Comparison of ENCODE assay signal across 9 cellular contexts in the genomic region with DNA sequence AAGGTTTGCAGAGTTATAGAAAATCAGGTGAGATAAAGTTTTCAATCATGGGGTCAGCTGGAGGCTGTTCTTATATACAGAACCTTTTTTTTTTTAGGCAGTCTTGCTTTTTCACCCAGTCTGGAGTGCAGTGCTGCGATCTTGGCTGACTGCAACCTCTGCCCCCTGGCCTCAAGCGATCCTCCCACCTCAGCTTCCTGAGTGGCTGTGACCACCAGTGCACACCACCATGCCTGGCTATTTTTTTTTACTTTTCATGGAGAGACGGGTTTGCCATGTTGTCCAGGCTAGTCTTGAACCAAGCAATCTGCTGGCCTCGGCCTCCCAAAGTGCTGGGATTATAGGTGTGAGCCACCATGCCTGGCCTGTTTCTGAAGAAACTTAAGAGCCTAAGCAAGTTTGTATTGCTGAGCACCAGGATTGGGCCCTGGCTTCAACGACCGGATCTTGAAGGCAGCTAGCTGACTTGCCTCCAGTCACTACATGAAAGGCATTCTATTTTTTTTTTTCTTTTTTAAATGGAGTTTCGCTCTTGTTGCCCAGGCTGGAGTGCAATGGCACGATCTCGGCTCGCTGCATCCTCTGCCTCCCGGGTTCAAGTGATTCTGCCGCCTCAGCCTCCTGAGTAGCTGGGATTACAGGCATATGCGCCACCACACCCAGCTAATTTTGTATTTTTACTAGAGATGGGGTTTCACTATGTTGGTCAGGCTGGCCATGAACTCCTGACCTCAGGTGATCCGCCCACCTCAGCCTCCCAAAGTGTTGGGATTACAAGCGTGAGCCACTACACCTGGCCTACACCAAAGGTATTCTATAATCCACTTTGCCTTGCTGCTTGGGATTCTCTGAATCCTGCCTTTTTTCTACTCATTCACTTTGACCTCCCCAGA. TPM values are rescaled to one million over a fixed set of nuclear protein-coding genes. Genes with fewer than 3 reads are reported as not detected.
DNase-seq lines count a peak whose midpoint lies in the region; ATAC-seq and TF ChIP-seq lines count a peak whose summit lies in the region.
"Had no signal": no experiment of that assay in that cellular context is flagged by ENCODE, and none has a peak within 500 bp of the region (broad histone marks: within the 10 kb centered on the region; RNA-seq: fewer than 3 reads in every experiment).

No MANE protein-coding gene starts in this region.

- H3K9me3 ChIP-seq in GM23248 (ENCODE audit: low read depth) (no peaks in the 10 kb centered on the region), OCI-LY1 (ENCODE audit: low read length) (no peaks in the 10 kb centered on the region), left ventricle myocardium inferior (replicated peaks) (no peaks in the 10 kb centered on the region)
- H3K9me3 ChIP-seq in naive thymus-derived CD4-positive, alpha-beta T cell (ENCODE audit: control insufficient read depth in 2 of 3, low read length in 3 of 3): no peaks in the 10 kb centered on the region

- intact Hi-C loops in naive thymus-derived CD4-positive, alpha-beta T cell (cut with micrococcal nuclease): loop anchor here (1.0 to 10.0 kb wide), 3 partner anchors 8 to 878 kb away; partner anchors contain the start of genes PITPNB (in 1 of the 2) and XBP1 (in 1 of the 2)
- intact Hi-C loops in left ventricle myocardium inferior (cut with micrococcal nuclease): no loop called here

- DNase-seq in GM23248 (no peak), left ventricle myocardium inferior (no peak), NCI-H226 (no peak), mesendoderm (no peak)
- peak in 1 of 9 donors; percentile 14 for DNase-seq in naive thymus-derived CD4-positive, alpha-beta T cell
- DNase-seq in activated CD4-positive, CD25-positive, alpha-beta regulatory T cell (lab: John Stamatoyannopoulos, UW): no peak
- DNase-seq: retina had no signal

- H3K4me1 ChIP-seq in GM23248 (ENCODE audit: insufficient read depth): peaks cover 12% of the 10 kb centered on the region
- peaks cover 25% of the 10 kb centered on the region for H3K4me1 ChIP-seq in OCI-LY1 (ENCODE audit: insufficient read depth, low read length, severe bottlenecking)
- peaks cover 29 to 34% of the 10 kb centered on the region in 2 donors for H3K4me1 ChIP-seq in naive thymus-derived CD4-positive, alpha-beta T cell (ENCODE audit: control insufficient read depth in 2 of 2, insufficient read depth in 2 of 2, low read length in 2 of 2)
- H3K4me1 ChIP-seq in left ventricle myocardium inferior: peaks cover 64% of the 10 kb centered on the region
- no peaks in the 10 kb centered on the region for H3K4me1 ChIP-seq in mesendoderm (ENCODE audit: control insufficient read depth, low read depth, low read length)

- H3K23ac ChIP-seq in mesendoderm (ENCODE audit: low read length): no peak overlapping the region

- H3K27me3 ChIP-seq in GM23248 (replicated peaks; ENCODE audit: insufficient read depth): no peaks in the 10 kb centered on the region
- no peaks in the 10 kb centered on the region for H3K27me3 ChIP-seq in OCI-LY1 (ENCODE audit: insufficient read depth, low read length)
- no peaks in the 10 kb centered on the region for H3K27me3 ChIP-seq in naive thymus-derived CD4-positive, alpha-beta T cell (ENCODE audit: control insufficient read depth in 2 of 2, insufficient read depth in 2 of 2, low read length in 2 of 2)
- no peaks in the 10 kb centered on the region for H3K27me3 ChIP-seq in left ventricle myocardium inferior (ENCODE audit: low read depth)
- H3K27me3 ChIP-seq in mesendoderm (ENCODE audit: insufficient read depth, low read length, poor library complexity): no peaks in the 10 kb centered on the region

- peaks cover 49% of the 10 kb centered on the region for H3K36me3 ChIP-seq in GM23248 (ENCODE audit: low read depth)
- peaks cover 54% of the 10 kb centered on the region for H3K36me3 ChIP-seq in OCI-LY1 (ENCODE audit: insufficient read depth, low read length)
- H3K36me3 ChIP-seq in naive thymus-derived CD4-positive, alpha-beta T cell (ENCODE audit: control insufficient read depth in 2 of 3, insufficient read depth in 3 of 3, low read length in 3 of 3): peaks cover 25 to 35% (median 31%) of the 10 kb centered on the region in 3 experiments
- H3K36me3 ChIP-seq in left ventricle myocardium inferior: peaks cover 60% of the 10 kb centered on the region
- H3K36me3 ChIP-seq in mesendoderm (ENCODE audit: control insufficient read depth, insufficient read depth, low read length): peaks cover 13% of the 10 kb centered on the region

- TF ChIP-seq CTCF in OCI-LY1 (IDR thresholded peaks at IDR 0.05; ENCODE audit: low read length) (no peak), left ventricle myocardium inferior (IDR thresholded peaks at IDR 0.05; ENCODE audit: borderline replicate concordance) (no peak)

- ATAC-seq in GM18870 (IDR thresholded peaks at IDR 0.05; ENCODE audit: unreplicated experiment): peak; percentile 19
- ATAC-seq in naive thymus-derived CD4-positive, alpha-beta T cell: peak; percentile 39

- 93 to 95% methylated on average over 13 to 15 of the region's 15 CpGs for WGBS in GM23248 (ENCODE audit: low coverage in 1 of 2, low lambda C conversion rate in 2 of 2, missing lambda C conversion rate in 2 of 2), 2 experiments
- no CpG with 5 or more reads among the region's 15 CpGs for whole genome bisulfite sequencing in mesendoderm (ENCODE audit: extremely low coverage, insufficient coverage, low lambda C conversion rate)

- no peak overlapping the region for H2AFZ ChIP-seq in GM23248
- H2AFZ ChIP-seq in OCI-LY1 (ENCODE audit: low read length): no peak overlapping the region

- H3K9me3 Mint-ChIP-seq in naive thymus-derived CD4-positive, alpha-beta T cell: no peaks in the 10 kb centered on the region

- H2BK120ac ChIP-seq in mesendoderm (ENCODE audit: low read depth, low read length): no peak overlapping the region

- peaks cover 8% of the 10 kb centered on the region for H3K79me1 ChIP-seq in mesendoderm (ENCODE audit: low read length)

- peaks cover 32% of the 10 kb centered on the region for H3K79me2 ChIP-seq in GM23248 (ENCODE audit: insufficient read depth)
- H3K79me2 ChIP-seq in OCI-LY1 (ENCODE audit: insufficient read depth, low read length): no peaks in the 10 kb centered on the region
- peaks cover 9% of the 10 kb centered on the region for H3K79me2 ChIP-seq in mesendoderm (ENCODE audit: control insufficient read depth, insufficient read depth, low read length)

- in situ Hi-C loops in GM23248 (cut with MboI): no loop called here

- H4K8ac ChIP-seq in mesendoderm (ENCODE audit: low read depth, low read length): no peak overlapping the region

- no peak overlapping the region for H2BK15ac ChIP-seq in mesendoderm (replicated peaks; ENCODE audit: low read depth)

- H3K4me3 Mint-ChIP-seq in naive thymus-derived CD4-positive, alpha-beta T cell: peak overlapping the region in 6 of 10 donors; percentile 1 to 41 (median 26)

- H3K4me2 ChIP-seq in GM23248 (ENCODE audit: unreplicated experiment) (no peak overlapping the region), OCI-LY1 (ENCODE audit: low read length) (no peak overlapping the region), mesendoderm (ENCODE audit: low read length) (no peak overlapping the region)

- H3K4me3 ChIP-seq in GM23248: no peak overlapping the region
- no peak overlapping the region for H3K4me3 ChIP-seq in OCI-LY1 (ENCODE audit: low read depth, low read length, poor library complexity, severe bottlenecking)
- no peak overlapping the region for H3K4me3 ChIP-seq in naive thymus-derived CD4-positive, alpha-beta T cell (ENCODE audit: low read length)
- H3K4me3 ChIP-seq in left ventricle myocardium inferior: no peak overlapping the region
- H3K4me3 ChIP-seq in mesendoderm (ENCODE audit: low read length): no peak overlapping the region

- H3K27ac Mint-ChIP-seq in naive thymus-derived CD4-positive, alpha-beta T cell: peak overlapping the region; percentile 18 to 97 (median 76)

- H3K4ac ChIP-seq in mesendoderm (ENCODE audit: low read depth, low read length): no peak overlapping the region

- no peak overlapping the region for H2AK5ac ChIP-seq in mesendoderm (ENCODE audit: low read length)

- H3K9ac ChIP-seq in GM23248: no peak overlapping the region
- no peak overlapping the region for H3K9ac ChIP-seq in OCI-LY1 (ENCODE audit: low read length)
- no peak overlapping the region for H3K9ac ChIP-seq in mesendoderm (ENCODE audit: low read length)

- POLR2A ChIA-PET in naive thymus-derived CD4-positive, alpha-beta T cell (lab: Charles Lee): interaction anchor here (0.6 to 10.6 kb wide), 4 partner anchors 8 to 879 kb away, joined by 3 to 79 read pairs (median 6); partner anchors contain the start of gene XBP1

- H3K27me3 Mint-ChIP-seq in naive thymus-derived CD4-positive, alpha-beta T cell: no peaks in the 10 kb centered on the region

- H3K9me2 ChIP-seq in GM23248 (ENCODE audit: insufficient read depth): no peaks in the 10 kb centered on the region
- no peaks in the 10 kb centered on the region for H3K9me2 ChIP-seq in OCI-LY1 (ENCODE audit: low read depth, low read length)

- peaks cover 10 to 46% (median 26%) of the 10 kb centered on the region in 5 donors for H3K36me3 Mint-ChIP-seq in naive thymus-derived CD4-positive, alpha-beta T cell

- H3K18ac ChIP-seq in mesendoderm (ENCODE audit: low read length): no peak overlapping the region

- no peak overlapping the region for H4K5ac ChIP-seq in mesendoderm (ENCODE audit: low read length)

- no peak overlapping the region for H3K56ac ChIP-seq in mesendoderm (ENCODE audit: low read length)

- H2BK5ac ChIP-seq in mesendoderm (ENCODE audit: low read length): no peak overlapping the region

- H4K20me1 ChIP-seq in GM23248 (ENCODE audit: insufficient read depth): peaks cover 10% of the 10 kb centered on the region; the same call in 1 of the 2 replicates
- no peaks in the 10 kb centered on the region for H4K20me1 ChIP-seq in OCI-LY1 (ENCODE audit: insufficient read depth, low read length)

- H3F3A ChIP-seq in GM23248 (ENCODE audit: insufficient read depth): peaks cover 75% of the 10 kb centered on the region
- no peaks in the 10 kb centered on the region for H3F3A ChIP-seq in OCI-LY1 (ENCODE audit: insufficient read depth, low read length)

- peak overlapping the region; percentile 18; the same call in 1 of the 2 replicates for H3K27ac ChIP-seq in GM23248
- H3K27ac ChIP-seq in OCI-LY1 (ENCODE audit: low read depth, low read length, poor library complexity, severe bottlenecking): peak overlapping the region; percentile 47
- no peak overlapping the region for H3K27ac ChIP-seq in naive thymus-derived CD4-positive, alpha-beta T cell (ENCODE audit: low read depth, low read length)
- H3K27ac ChIP-seq in left ventricle myocardium inferior (replicated peaks): no peak overlapping the region
- no peak overlapping the region for H3K27ac ChIP-seq in mesendoderm (ENCODE audit: low read depth, low read length)

- H3K4me1 Mint-ChIP-seq in naive thymus-derived CD4-positive, alpha-beta T cell: peaks cover 41 to 81% (median 71%) of the 10 kb centered on the region in 7 donors

- CTCF ChIA-PET in naive thymus-derived CD4-positive, alpha-beta T cell (lab: Charles Lee): interaction anchor here (7.8 kb wide), 1 partner anchor 37 kb away, joined by 82 read pairs; no protein-coding TSS in a partner anchor

RNA-seq across cellular contexts. Expression of gene XBP1, which starts 7.6 kb away (rescaled TPM):
- total RNA-seq in GM23248 (2014; rRNA removed; shearing (Covaris generic)): 324 and 350 TPM in 2 replicates
- polyA plus RNA-seq in GM23248 (2016; fragmentation: Nextera tagmentation; extraction: Ambion mirVana): 256 and 258 TPM in 2 replicates
- 100 to 1,000 TPM; 120 to 293 (median 144) TPM for total RNA-seq in naive thymus-derived CD4-positive, alpha-beta T cell
- polyA plus RNA-seq in naive thymus-derived CD4-positive, alpha-beta T cell: 100 to 1,000 TPM; 250 to 417 TPM
- total RNA-seq in left ventricle myocardium inferior: 75.9 TPM
- 129 TPM for polyA plus RNA-seq in mesendoderm (2013, experiment 1 of 2)
- 129 TPM for polyA plus RNA-seq in mesendoderm (2013, experiment 2 of 2)

RNA-seq across cellular contexts. Expression of gene CCDC117, which starts 20.2 kb away (rescaled TPM):
- 24.2 and 25.2 TPM in 2 replicates for total RNA-seq in GM23248 (2014; rRNA removed; shearing (Covaris generic))
- 14.6 and 16.2 TPM in 2 replicates for polyA plus RNA-seq in GM23248 (2016; fragmentation: Nextera tagmentation; extraction: Ambion mirVana)
- total RNA-seq in naive thymus-derived CD4-positive, alpha-beta T cell: 10 to 100 TPM; 13.5 to 33.5 (median 21.2) TPM
- polyA plus RNA-seq in naive thymus-derived CD4-positive, alpha-beta T cell: 10 to 100 TPM in 1 of 2 donors, 1 to 10 TPM in 1; 8.7 to 12.6 TPM
- total RNA-seq in left ventricle myocardium inferior: 10.1 TPM
- polyA plus RNA-seq in mesendoderm (2013, experiment 1 of 2): 26.3 TPM
- 25.9 TPM for polyA plus RNA-seq in mesendoderm (2013, experiment 2 of 2)

RNA-seq across cellular contexts. Expression of gene HSCB, which starts 50.9 kb away (rescaled TPM):
- total RNA-seq in GM23248 (2014; rRNA removed; shearing (Covaris generic)): 12.0 and 21.1 TPM in 2 replicates
- 23.6 and 25.9 TPM in 2 replicates for polyA plus RNA-seq in GM23248 (2016; fragmentation: Nextera tagmentation; extraction: Ambion mirVana)
- 10 to 100 TPM in 1 of 5 experiments, 1 to 10 TPM in 4; 8.2 to 10.9 (median 9.0) TPM for total RNA-seq in naive thymus-derived CD4-positive, alpha-beta T cell
- polyA plus RNA-seq in naive thymus-derived CD4-positive, alpha-beta T cell: 1 to 10 TPM; 6.7 to 8.7 TPM
- total RNA-seq in left ventricle myocardium inferior: 9.8 TPM
- polyA plus RNA-seq in mesendoderm (2013, experiment 1 of 2): 17.2 TPM
- polyA plus RNA-seq in mesendoderm (2013, experiment 2 of 2): 17.8 TPM

RNA-seq across cellular contexts. Expression of gene CHEK2, which starts 51.1 kb away (rescaled TPM):
- 12.2 and 22.0 TPM in 2 replicates for total RNA-seq in GM23248 (2014; rRNA removed; shearing (Covaris generic))
- polyA plus RNA-seq in GM23248 (2016; fragmentation: Nextera tagmentation; extraction: Ambion mirVana): 19.3 and 21.8 TPM in 2 replicates
- 10 to 100 TPM in 3 of 5 experiments, 1 to 10 TPM in 2; 8.4 to 36.7 (median 10.6) TPM for total RNA-seq in naive thymus-derived CD4-positive, alpha-beta T cell
- polyA plus RNA-seq in naive thymus-derived CD4-positive, alpha-beta T cell: 10 to 100 TPM in 1 of 2 donors, 1 to 10 TPM in 1; 7.0 to 11.5 TPM
- total RNA-seq in left ventricle myocardium inferior: 2.5 TPM
- polyA plus RNA-seq in mesendoderm (2013, experiment 1 of 2): 55.2 TPM
- 55.9 TPM for polyA plus RNA-seq in mesendoderm (2013, experiment 2 of 2)

Comparison
In these comparisons a context has a peak if more than half of its experiments do, and no peak if none do; other contexts are left out.
1. H3K27ac ChIP-seq: peak in GM23248 (single experiment) and OCI-LY1 (single experiment); none in naive thymus-derived CD4-positive, alpha-beta T cell (single experiment), left ventricle myocardium inferior (single experiment) and mesendoderm (single experiment).